21 cellular contexts compared by ENCODE assay signal in the genomic region with DNA sequence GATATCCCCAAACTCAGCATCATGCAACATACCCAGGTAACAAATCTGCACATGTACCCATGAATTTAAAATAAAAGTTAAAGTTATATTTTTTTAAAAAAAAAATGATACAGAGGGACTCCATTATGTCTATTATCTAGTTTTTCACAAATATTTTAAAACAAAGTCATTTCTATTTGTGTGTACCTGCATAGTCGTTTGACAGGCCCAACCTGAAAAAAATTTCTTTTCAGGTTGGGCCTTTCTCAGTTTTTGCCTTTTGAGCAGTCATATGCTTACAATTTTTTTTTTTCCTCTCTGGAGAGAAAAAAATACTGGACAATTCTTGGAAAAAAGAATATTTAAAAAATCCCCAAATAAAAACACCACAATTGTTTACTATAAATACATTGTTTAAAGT.
"Had no signal": no experiment of that assay in that cellular context is flagged by ENCODE, and none has a peak within 500 bp of the region (broad histone marks: within the 10 kb centered on the region; RNA-seq: fewer than 3 reads in every experiment).

No MANE protein-coding gene starts in this region.

- H3K27me3 Mint-ChIP-seq: effector memory CD8-positive, alpha-beta T cell; naive thymus-derived CD8-positive, alpha-beta T cell; stimulated activated naive B cell treated with anti-CD40 and anti-IgM and Interleukin-4, amounts not matched to agents 10 μg/mL and 1 μg/mL and 100 μg/mL, for 72 hours; stimulated activated naive CD8-positive, alpha-beta T cell treated with anti-CD3 and anti-CD28 coated beads, Interleukin-15, Interleukin-2, amounts not matched to agents 100 ng/mL and 50 ng/mL, for 24 hours had no signal

- ATAC-seq: effector memory CD8-positive, alpha-beta T cell; left lobe of liver; naive thymus-derived CD8-positive, alpha-beta T cell; psoas muscle; right cardiac atrium; stimulated activated naive B cell treated with anti-CD40 and anti-IgM and Interleukin-4, amounts not matched to agents 10 μg/mL and 1 μg/mL and 100 μg/mL, for 72 hours; upper lobe of right lung had no signal

- DNase-seq: cortex of kidney; effector memory CD8-positive, alpha-beta T cell; erythroblast; hypothalamus; mesendoderm; naive thymus-derived CD8-positive, alpha-beta T cell; nephron progenitor cell; nucleus accumbens; posterior cingulate gyrus; psoas muscle; right cardiac atrium; spleen; stimulated activated CD4-positive, alpha-beta T cell treated with anti-CD3 and anti-CD28 coated beads, Interleukin-4, amount 100 ng/mL, for 4 hours; stimulated activated naive B cell treated with anti-CD40 and anti-IgM and Interleukin-4, amounts not matched to agents 10 μg/mL and 1 μg/mL and 100 μg/mL, for 72 hours; transverse colon; upper lobe of right lung; uterus had no signal

- H3K9me3 ChIP-seq: psoas muscle, spleen, thoracic aorta, transverse colon, upper lobe of right lung, uterus had no signal

- H3K4me3 ChIP-seq: psoas muscle, skin epidermis, spleen, thoracic aorta, transverse colon, upper lobe of right lung, uterus had no signal

- H3K27me3 ChIP-seq: spleen, transverse colon, upper lobe of right lung, uterus had no signal

- H3K9me3 Mint-ChIP-seq: effector memory CD8-positive, alpha-beta T cell; naive thymus-derived CD8-positive, alpha-beta T cell; nephron progenitor cell; stimulated activated naive B cell treated with anti-CD40 and anti-IgM and Interleukin-4, amounts not matched to agents 10 μg/mL and 1 μg/mL and 100 μg/mL, for 72 hours; stimulated activated naive CD8-positive, alpha-beta T cell treated with anti-CD3 and anti-CD28 coated beads, Interleukin-15, Interleukin-2, amounts not matched to agents 100 ng/mL and 50 ng/mL, for 24 hours had no signal

- H3K27ac ChIP-seq: psoas muscle, skin epidermis, spleen, upper lobe of right lung, uterus had no signal

- H3K36me3 ChIP-seq: thoracic aorta, transverse colon, upper lobe of right lung, uterus had no signal

- H3K4me3 Mint-ChIP-seq: nephron progenitor cell; stimulated activated naive B cell treated with anti-CD40 and anti-IgM and Interleukin-4, amounts not matched to agents 10 μg/mL and 1 μg/mL and 100 μg/mL, for 72 hours had no signal

- H3K27ac Mint-ChIP-seq: stimulated activated naive B cell treated with anti-CD40 and anti-IgM and Interleukin-4, amounts not matched to agents 10 μg/mL and 1 μg/mL and 100 μg/mL, for 72 hours had no signal
